ENCODE assay signal across 15 cellular contexts in genomic region chrX:98067611-98068010, GRCh38.
DNase-seq lines count a peak whose midpoint lies in the region; ATAC-seq and TF ChIP-seq lines count a peak whose summit lies in the region.
"Had no signal": no experiment of that assay in that cellular context is flagged by ENCODE, and none has a peak within 500 bp of the region (broad histone marks: within the 10 kb centered on the region; RNA-seq: fewer than 3 reads in every experiment).

No MANE protein-coding gene starts in this region.

- CTCF ChIA-PET in MCF 10A (lab: Yijun Ruan, JAX): interaction anchor here (0.8 kb wide), 1 partner anchor 994 kb away, joined by 3 read pairs; no protein-coding TSS in a partner anchor

- H3K9me3 ChIP-seq in breast epithelium: no peaks in the 10 kb centered on the region

- H3K4me3 Mint-ChIP-seq in MCF 10A (ENCODE audit: unreplicated experiment): no peak overlapping the region
- H3K4me3 Mint-ChIP-seq: activated naive CD8-positive, alpha-beta T cell treated with anti-CD3 and anti-CD28 coated beads, Interleukin-2, amount 50 U/mL, for 24 hours; central memory CD8-positive, alpha-beta T cell; naive thymus-derived CD4-positive, alpha-beta T cell had no signal

- POLR2A ChIA-PET in MCF 10A (lab: Yijun Ruan, JAX): no interaction called here

- H3K4me3 ChIP-seq in breast epithelium (no peak overlapping the region), retinal pigment epithelial cell (ENCODE audit: low read length) (no peak overlapping the region)

- no peak overlapping the region for H3K27ac ChIP-seq in breast epithelium
- no peak overlapping the region for H3K27ac ChIP-seq in foreskin keratinocyte

- peaks cover 71% of the 10 kb centered on the region for H3K27me3 Mint-ChIP-seq in MCF 10A (ENCODE audit: insufficient read depth, unreplicated experiment)
- H3K27me3 Mint-ChIP-seq: activated naive CD8-positive, alpha-beta T cell treated with anti-CD3 and anti-CD28 coated beads, Interleukin-2, amount 50 U/mL, for 24 hours; central memory CD8-positive, alpha-beta T cell; naive thymus-derived CD4-positive, alpha-beta T cell had no signal

- TF ChIP-seq CTCF in MCF 10A (IDR thresholded peaks at IDR 0.05; ENCODE audit: unreplicated experiment) (no peak), breast epithelium (IDR thresholded peaks at IDR 0.05) (no peak), foreskin keratinocyte (conservative IDR thresholded peaks at IDR 0.05) (no peak), retinal pigment epithelial cell (conservative IDR thresholded peaks at IDR 0.05; ENCODE audit: low read depth, low read length) (no peak)

- peak; percentile 55 for ATAC-seq in foreskin keratinocyte
- no peak for ATAC-seq in GM19035 (IDR thresholded peaks at IDR 0.05; ENCODE audit: unreplicated experiment)
- ATAC-seq in GM18505 (IDR thresholded peaks at IDR 0.05; ENCODE audit: unreplicated experiment): no peak
- ATAC-seq: activated naive CD8-positive, alpha-beta T cell treated with anti-CD3 and anti-CD28 coated beads, Interleukin-2, amount 50 U/mL, for 24 hours; naive thymus-derived CD4-positive, alpha-beta T cell had no signal

- BruUV-seq in MCF 10A (replicated peaks; lab: Mats Ljungman, UMichigan): no TSS peak

- DNase-seq in MCF 10A (ENCODE audit: unreplicated experiment) (peak; percentile 24), breast epithelium (ENCODE audit: low spot score in 2 of 2) (no peak), amniotic epithelial cell (ENCODE audit: low read depth) (peak; percentile 40), foreskin keratinocyte (peak; percentile 10 to 41), retinal pigment epithelial cell (ENCODE audit: low read depth) (peak; percentile 4), mucosa of gallbladder (ENCODE audit: low spot score) (no peak)
- DNase-seq: activated CD4-positive, alpha-beta T cell treated with anti-CD3 and anti-CD28 coated beads for 48 hours; activated naive CD8-positive, alpha-beta T cell treated with anti-CD3 and anti-CD28 coated beads, Interleukin-2, amount 50 U/mL, for 24 hours; effector CD4-positive, alpha-beta T cell; naive thymus-derived CD4-positive, alpha-beta T cell; NCI-H1105; stimulated activated CD4-positive, alpha-beta T cell treated with anti-CD3 and anti-CD28 coated beads, Interleukin-4, amount 100 ng/mL, for 4 hours had no signal

- peaks cover 13% of the 10 kb centered on the region for H3K4me1 Mint-ChIP-seq in MCF 10A (ENCODE audit: insufficient read depth, unreplicated experiment)
- H3K4me1 Mint-ChIP-seq: activated naive CD8-positive, alpha-beta T cell treated with anti-CD3 and anti-CD28 coated beads, Interleukin-2, amount 50 U/mL, for 24 hours; central memory CD8-positive, alpha-beta T cell; naive thymus-derived CD4-positive, alpha-beta T cell had no signal

- intact Hi-C loops in MCF 10A (cut with micrococcal nuclease): no loop called here
- intact Hi-C loops in breast epithelium (cut with DNase I; ENCODE audit: low total_unique reads): no loop called here

- peaks cover 0 to 15% of the 10 kb centered on the region in 2 donors for H3K27me3 ChIP-seq in breast epithelium
- no peaks in the 10 kb centered on the region for H3K27me3 ChIP-seq in foreskin keratinocyte

- H3K36me3 ChIP-seq in breast epithelium: no peaks in the 10 kb centered on the region

- no peaks in the 10 kb centered on the region for H3K4me1 ChIP-seq in breast epithelium
- H3K4me1 ChIP-seq in foreskin keratinocyte: peaks cover 5% of the 10 kb centered on the region

- H3K36me3 Mint-ChIP-seq in MCF 10A (ENCODE audit: insufficient read depth, unreplicated experiment): no peaks in the 10 kb centered on the region
- H3K36me3 Mint-ChIP-seq: naive thymus-derived CD4-positive, alpha-beta T cell had no signal

- no peaks in the 10 kb centered on the region for H3K9me3 Mint-ChIP-seq in MCF 10A (ENCODE audit: unreplicated experiment)
- H3K9me3 Mint-ChIP-seq: activated naive CD8-positive, alpha-beta T cell treated with anti-CD3 and anti-CD28 coated beads, Interleukin-2, amount 50 U/mL, for 24 hours had no signal

- no peak for TF ChIP-seq POLR2A in breast epithelium (IDR thresholded peaks at IDR 0.05)
- TF ChIP-seq POLR2A in GM18505 (IDR thresholded peaks at IDR 0.05; ENCODE audit: borderline replicate concordance, extremely low read depth, insufficient read depth, insufficient read length): no peak

- H3K27ac Mint-ChIP-seq in MCF 10A (ENCODE audit: low read depth, unreplicated experiment): peak overlapping the region; percentile 49
- H3K27ac Mint-ChIP-seq: activated naive CD8-positive, alpha-beta T cell treated with anti-CD3 and anti-CD28 coated beads, Interleukin-2, amount 50 U/mL, for 24 hours; naive thymus-derived CD4-positive, alpha-beta T cell had no signal

Comparison
In these comparisons a context has a peak if more than half of its experiments do, and no peak if none do; other contexts are left out.
1. DNase-seq: peak in MCF 10A (single experiment), amniotic epithelial cell (single experiment), foreskin keratinocyte (2 of 2) and retinal pigment epithelial cell (single experiment); none in breast epithelium (0 of 2) and mucosa of gallbladder (single experiment).